1 cellular context compared by ENCODE assay signal in genomic region chr2:24075915-24076848, GRCh38.
TF ChIP-seq lines count a peak whose summit lies in the region.

A gene with protein sequence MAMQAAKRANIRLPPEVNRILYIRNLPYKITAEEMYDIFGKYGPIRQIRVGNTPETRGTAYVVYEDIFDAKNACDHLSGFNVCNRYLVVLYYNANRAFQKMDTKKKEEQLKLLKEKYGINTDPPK (minus strand): TSS chr2:24076326. CDS start chr2:24076229, 97 bp downstream.

TF ChIP-seq in HepG2, 621 proteins besides CTCF, POLR2A, EP300 and RAD21 (continued from another document and continues in another):
- no peak for TF ChIP-seq BCLAF1 (IDR thresholded peaks at IDR 0.05)
- 0 out of 2 replicates have a peak, but pooled peaks have one; percentile 48 for TF ChIP-seq ZNF773 (CRISPR knock-in tag; IDR thresholded peaks at IDR 0.05; ENCODE audit: borderline replicate concordance)
- peak; percentile 99 for TF ChIP-seq POLR2G (IDR thresholded peaks at IDR 0.05; ENCODE audit: low read depth, low read length)
- TF ChIP-seq ZNF251 (CRISPR knock-in tag; IDR thresholded peaks at IDR 0.05) = 0 out of 2 replicates have a peak, but pooled peaks have one; percentile 32
- TF ChIP-seq ZNF24 (IDR thresholded peaks at IDR 0.05) = peak; percentile 79; the same call in 1 of the 2 replicates
- TF ChIP-seq, protein P1, sequence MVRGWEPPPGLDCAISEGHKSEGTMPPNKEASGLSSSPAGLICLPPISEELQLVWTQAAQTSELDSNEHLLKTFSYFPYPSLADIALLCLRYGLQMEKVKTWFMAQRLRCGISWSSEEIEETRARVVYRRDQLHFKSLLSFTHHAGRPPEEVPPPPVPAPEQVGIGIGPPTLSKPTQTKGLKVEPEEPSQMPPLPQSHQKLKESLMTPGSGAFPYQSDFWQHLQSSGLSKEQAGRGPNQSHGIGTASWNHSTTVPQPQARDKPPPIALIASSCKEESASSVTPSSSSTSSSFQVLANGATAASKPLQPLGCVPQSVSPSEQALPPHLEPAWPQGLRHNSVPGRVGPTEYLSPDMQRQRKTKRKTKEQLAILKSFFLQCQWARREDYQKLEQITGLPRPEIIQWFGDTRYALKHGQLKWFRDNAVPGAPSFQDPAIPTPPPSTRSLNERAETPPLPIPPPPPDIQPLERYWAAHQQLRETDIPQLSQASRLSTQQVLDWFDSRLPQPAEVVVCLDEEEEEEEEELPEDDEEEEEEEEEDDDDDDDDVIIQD (CRISPR knock-in tag; IDR thresholded peaks at IDR 0.05; ENCODE audit: low read depth) = peak; percentile 62; the same call in 1 of the 2 replicates
- TF ChIP-seq SKIL (CRISPR knock-in tag; IDR thresholded peaks at IDR 0.05; ENCODE audit: borderline replicate concordance) = no peak
- peak; percentile 98 for TF ChIP-seq MIER3 (CRISPR knock-in tag; IDR thresholded peaks at IDR 0.05; ENCODE audit: borderline replicate concordance)
- TF ChIP-seq CBX1 (IDR thresholded peaks at IDR 0.05; ENCODE audit: low read depth) = peak; percentile 94
- TF ChIP-seq, protein P2, sequence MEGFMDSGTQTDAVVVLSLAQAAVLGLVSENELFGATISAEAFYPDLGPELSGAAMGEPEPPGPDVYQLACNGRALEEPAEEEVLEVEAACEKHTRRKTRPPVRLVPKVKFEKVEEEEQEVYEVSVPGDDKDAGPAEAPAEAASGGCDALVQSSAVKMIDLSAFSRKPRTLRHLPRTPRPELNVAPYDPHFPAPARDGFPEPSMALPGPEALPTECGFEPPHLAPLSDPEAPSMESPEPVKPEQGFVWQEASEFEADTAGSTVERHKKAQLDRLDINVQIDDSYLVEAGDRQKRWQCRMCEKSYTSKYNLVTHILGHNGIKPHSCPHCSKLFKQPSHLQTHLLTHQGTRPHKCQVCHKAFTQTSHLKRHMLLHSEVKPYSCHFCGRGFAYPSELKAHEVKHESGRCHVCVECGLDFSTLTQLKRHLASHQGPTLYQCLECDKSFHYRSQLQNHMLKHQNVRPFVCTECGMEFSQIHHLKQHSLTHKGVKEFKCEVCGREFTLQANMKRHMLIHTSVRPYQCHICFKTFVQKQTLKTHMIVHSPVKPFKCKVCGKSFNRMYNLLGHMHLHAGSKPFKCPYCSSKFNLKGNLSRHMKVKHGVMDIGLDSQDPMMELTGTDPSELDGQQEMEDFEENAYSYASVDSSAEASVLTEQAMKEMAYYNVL (CRISPR knock-in tag; IDR thresholded peaks at IDR 0.05; ENCODE audit: borderline replicate concordance) = peak; percentile 89; the same call in 1 of the 2 replicates
- TF ChIP-seq MEIS2 (CRISPR knock-in tag; IDR thresholded peaks at IDR 0.05) = peak; percentile 94
- TF ChIP-seq ZNF709 (CRISPR knock-in tag; IDR thresholded peaks at IDR 0.05) = peak; percentile 52; the same call in 1 of the 2 replicates
- TF ChIP-seq, protein P3, sequence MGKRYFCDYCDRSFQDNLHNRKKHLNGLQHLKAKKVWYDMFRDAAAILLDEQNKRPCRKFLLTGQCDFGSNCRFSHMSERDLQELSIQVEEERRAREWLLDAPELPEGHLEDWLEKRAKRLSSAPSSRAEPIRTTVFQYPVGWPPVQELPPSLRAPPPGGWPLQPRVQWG (CRISPR knock-in tag; IDR thresholded peaks at IDR 0.05; ENCODE audit: borderline replicate concordance, low read depth) = no peak
- TF ChIP-seq SAP130 (CRISPR knock-in tag; IDR thresholded peaks at IDR 0.05; ENCODE audit: low read depth) = peak; percentile 99
- TF ChIP-seq ZNF160 (CRISPR knock-in tag; IDR thresholded peaks at IDR 0.05) = peak; percentile 91
- TF ChIP-seq KLF16 (CRISPR knock-in tag; IDR thresholded peaks at IDR 0.05) = peak in 1 of 2 experiments; percentile 98; a peak in 2 of 4 replicates
- TF ChIP-seq ZSCAN12 (CRISPR knock-in tag; IDR thresholded peaks at IDR 0.05) = no peak
- TF ChIP-seq ZNF432 (CRISPR knock-in tag; IDR thresholded peaks at IDR 0.05; ENCODE audit: borderline replicate concordance) = no peak
- TF ChIP-seq KDM5A (IDR thresholded peaks at IDR 0.05; ENCODE audit: borderline replicate concordance, low read length) = peak; percentile 97
- TF ChIP-seq REL (CRISPR knock-in tag; conservative IDR thresholded peaks at IDR 0.05) = no peak
- peak; percentile 90; the same call in 1 of the 2 replicates for TF ChIP-seq MXD3 (CRISPR knock-in tag; IDR thresholded peaks at IDR 0.05)
- TF ChIP-seq, protein P4, sequence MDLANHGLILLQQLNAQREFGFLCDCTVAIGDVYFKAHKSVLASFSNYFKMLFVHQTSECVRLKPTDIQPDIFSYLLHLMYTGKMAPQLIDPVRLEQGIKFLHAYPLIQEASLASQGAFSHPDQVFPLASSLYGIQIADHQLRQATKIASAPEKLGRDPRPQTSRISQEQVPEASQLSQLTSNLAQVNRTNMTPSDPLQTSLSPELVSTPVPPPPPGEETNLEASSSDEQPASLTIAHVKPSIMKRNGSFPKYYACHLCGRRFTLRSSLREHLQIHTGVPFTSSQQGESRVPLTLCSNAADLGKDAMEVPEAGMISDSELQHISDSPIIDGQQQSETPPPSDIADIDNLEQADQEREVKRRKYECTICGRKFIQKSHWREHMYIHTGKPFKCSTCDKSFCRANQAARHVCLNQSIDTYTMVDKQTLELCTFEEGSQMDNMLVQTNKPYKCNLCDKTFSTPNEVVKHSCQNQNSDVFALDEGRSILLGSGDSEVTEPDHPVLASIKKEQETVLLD (CRISPR knock-in tag; IDR thresholded peaks at IDR 0.05; ENCODE audit: low read depth) = peak; percentile 97
- TF ChIP-seq HMGA1 (CRISPR knock-in tag; conservative IDR thresholded peaks at IDR 0.05) = no peak
- TF ChIP-seq ISX (CRISPR knock-in tag; conservative IDR thresholded peaks at IDR 0.05) = no peak
- TF ChIP-seq, protein P5, sequence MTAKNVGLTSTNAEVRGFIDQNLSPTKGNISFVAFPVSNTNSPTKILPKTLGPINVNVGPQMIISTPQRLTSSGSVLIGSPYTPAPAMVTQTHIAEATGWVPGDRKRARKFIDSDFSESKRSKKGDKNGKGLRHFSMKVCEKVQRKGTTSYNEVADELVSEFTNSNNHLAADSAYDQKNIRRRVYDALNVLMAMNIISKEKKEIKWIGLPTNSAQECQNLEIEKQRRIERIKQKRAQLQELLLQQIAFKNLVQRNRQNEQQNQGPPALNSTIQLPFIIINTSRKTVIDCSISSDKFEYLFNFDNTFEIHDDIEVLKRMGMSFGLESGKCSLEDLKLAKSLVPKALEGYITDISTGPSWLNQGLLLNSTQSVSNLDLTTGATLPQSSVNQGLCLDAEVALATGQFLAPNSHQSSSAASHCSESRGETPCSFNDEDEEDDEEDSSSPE (CRISPR knock-in tag; IDR thresholded peaks at IDR 0.05) = peak; percentile 79
- TF ChIP-seq, protein P6, sequence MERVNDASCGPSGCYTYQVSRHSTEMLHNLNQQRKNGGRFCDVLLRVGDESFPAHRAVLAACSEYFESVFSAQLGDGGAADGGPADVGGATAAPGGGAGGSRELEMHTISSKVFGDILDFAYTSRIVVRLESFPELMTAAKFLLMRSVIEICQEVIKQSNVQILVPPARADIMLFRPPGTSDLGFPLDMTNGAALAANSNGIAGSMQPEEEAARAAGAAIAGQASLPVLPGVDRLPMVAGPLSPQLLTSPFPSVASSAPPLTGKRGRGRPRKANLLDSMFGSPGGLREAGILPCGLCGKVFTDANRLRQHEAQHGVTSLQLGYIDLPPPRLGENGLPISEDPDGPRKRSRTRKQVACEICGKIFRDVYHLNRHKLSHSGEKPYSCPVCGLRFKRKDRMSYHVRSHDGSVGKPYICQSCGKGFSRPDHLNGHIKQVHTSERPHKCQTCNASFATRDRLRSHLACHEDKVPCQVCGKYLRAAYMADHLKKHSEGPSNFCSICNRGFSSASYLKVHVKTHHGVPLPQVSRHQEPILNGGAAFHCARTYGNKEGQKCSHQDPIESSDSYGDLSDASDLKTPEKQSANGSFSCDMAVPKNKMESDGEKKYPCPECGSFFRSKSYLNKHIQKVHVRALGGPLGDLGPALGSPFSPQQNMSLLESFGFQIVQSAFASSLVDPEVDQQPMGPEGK (CRISPR knock-in tag; IDR thresholded peaks at IDR 0.05) = peak; percentile 84
- TF ChIP-seq, protein P7, sequence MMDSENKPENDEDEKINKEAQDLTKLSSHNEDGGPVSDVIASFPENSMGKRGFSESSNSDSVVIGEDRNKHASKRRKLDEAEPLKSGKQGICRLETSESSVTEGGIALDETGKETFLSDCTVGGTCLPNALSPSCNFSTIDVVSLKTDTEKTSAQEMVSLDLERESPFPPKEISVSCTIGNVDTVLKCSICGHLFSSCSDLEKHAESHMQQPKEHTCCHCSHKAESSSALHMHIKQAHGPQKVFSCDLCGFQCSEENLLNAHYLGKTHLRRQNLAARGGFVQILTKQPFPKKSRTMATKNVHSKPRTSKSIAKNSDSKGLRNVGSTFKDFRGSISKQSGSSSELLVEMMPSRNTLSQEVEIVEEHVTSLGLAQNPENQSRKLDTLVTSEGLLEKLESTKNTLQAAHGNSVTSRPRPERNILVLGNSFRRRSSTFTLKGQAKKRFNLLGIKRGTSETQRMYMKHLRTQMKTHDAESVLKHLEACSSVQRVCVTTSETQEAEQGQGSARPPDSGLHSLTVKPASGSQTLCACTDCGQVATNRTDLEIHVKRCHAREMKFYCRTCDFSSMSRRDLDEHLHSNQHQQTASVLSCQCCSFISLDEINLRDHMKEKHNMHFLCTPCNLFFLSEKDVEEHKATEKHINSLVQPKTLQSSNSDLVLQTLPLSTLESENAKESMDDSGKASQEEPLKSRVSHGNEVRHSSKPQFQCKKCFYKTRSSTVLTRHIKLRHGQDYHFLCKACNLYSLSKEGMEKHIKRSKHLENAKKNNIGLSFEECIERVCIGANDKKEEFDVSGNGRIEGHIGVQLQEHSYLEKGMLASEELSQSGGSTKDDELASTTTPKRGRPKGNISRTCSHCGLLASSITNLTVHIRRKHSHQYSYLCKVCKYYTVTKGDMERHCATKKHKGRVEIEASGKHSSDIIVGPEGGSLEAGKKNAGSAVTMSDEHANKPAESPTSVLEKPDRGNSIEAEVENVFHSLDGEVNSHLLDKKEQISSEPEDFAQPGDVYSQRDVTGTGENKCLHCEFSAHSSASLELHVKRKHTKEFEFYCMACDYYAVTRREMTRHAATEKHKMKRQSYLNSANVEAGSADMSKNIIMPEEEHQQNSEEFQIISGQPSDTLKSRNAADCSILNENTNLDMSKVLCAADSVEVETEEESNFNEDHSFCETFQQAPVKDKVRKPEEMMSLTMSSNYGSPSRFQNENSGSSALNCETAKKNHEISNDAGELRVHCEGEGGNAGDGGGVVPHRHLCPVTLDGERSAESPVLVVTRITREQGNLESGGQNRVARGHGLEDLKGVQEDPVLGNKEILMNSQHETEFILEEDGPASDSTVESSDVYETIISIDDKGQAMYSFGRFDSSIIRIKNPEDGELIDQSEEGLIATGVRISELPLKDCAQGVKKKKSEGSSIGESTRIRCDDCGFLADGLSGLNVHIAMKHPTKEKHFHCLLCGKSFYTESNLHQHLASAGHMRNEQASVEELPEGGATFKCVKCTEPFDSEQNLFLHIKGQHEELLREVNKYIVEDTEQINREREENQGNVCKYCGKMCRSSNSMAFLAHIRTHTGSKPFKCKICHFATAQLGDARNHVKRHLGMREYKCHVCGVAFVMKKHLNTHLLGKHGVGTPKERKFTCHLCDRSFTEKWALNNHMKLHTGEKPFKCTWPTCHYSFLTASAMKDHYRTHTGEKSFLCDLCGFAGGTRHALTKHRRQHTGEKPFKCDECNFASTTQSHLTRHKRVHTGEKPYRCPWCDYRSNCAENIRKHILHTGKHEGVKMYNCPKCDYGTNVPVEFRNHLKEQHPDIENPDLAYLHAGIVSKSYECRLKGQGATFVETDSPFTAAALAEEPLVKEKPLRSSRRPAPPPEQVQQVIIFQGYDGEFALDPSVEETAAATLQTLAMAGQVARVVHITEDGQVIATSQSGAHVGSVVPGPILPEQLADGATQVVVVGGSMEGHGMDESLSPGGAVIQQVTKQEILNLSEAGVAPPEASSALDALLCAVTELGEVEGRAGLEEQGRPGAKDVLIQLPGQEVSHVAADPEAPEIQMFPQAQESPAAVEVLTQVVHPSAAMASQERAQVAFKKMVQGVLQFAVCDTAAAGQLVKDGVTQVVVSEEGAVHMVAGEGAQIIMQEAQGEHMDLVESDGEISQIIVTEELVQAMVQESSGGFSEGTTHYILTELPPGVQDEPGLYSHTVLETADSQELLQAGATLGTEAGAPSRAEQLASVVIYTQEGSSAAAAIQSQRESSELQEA (CRISPR knock-in tag; IDR thresholded peaks at IDR 0.05; ENCODE audit: not compliant biosample characterization) = peak; percentile 68
- peak; percentile 79 for TF ChIP-seq ZBTB21 (CRISPR knock-in tag; IDR thresholded peaks at IDR 0.05)
- TF ChIP-seq KMT2B (CRISPR knock-in tag; IDR thresholded peaks at IDR 0.05) = peak; percentile 99
- TF ChIP-seq RFX3 (CRISPR knock-in tag; IDR thresholded peaks at IDR 0.05) = no peak
